25 cellular contexts compared by ENCODE assay signal in the genomic region with DNA sequence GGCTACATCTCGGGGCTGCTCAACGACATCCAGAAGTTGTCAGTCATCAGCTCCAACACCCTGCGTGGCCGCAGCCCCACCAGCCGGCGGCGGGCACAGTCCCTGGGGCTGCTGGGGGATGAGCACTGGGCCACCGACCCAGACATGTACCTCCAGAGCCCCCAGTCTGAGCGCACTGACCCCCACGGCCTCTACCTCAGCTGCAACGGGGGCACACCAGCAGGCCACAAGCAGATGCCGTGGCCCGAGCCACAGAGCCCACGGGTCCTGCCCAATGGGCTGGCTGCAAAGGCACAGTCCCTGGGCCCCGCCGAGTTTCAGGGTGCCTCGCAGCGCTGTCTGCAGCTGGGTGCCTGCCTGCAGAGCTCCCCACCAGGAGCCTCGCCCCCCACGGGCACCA. TPM values are rescaled to one million over a fixed set of nuclear protein-coding genes. Genes with fewer than 3 reads are reported as not detected.
"Had no signal": no experiment of that assay in that cellular context is flagged by ENCODE, and none has a peak within 500 bp of the region (broad histone marks: within the 10 kb centered on the region; RNA-seq: fewer than 3 reads in every experiment).

No MANE protein-coding gene starts in this region.

- H3K27ac ChIP-seq: heart left ventricle, right atrium auricular region, tibial nerve had no signal

- H3K9me3 ChIP-seq: heart left ventricle, mucosa of descending colon, right atrium auricular region, sigmoid colon, testis, tibial nerve had no signal

- H3K36me3 ChIP-seq: heart left ventricle, right atrium auricular region, sigmoid colon, tibial nerve had no signal

- H3K27me3 ChIP-seq: dorsolateral prefrontal cortex, heart left ventricle, right atrium auricular region, sigmoid colon, testis, tibial nerve had no signal

- H3K4me1 ChIP-seq: heart left ventricle, tibial nerve had no signal

- DNase-seq: cortex of kidney; dorsolateral prefrontal cortex; effector CD8-positive, alpha-beta T cell; heart left ventricle; hippocampal formation; kidney glomerular epithelial cell; mucosa of descending colon; naive thymus-derived CD8-positive, alpha-beta T cell; posterior cingulate gyrus; sigmoid colon; stimulated activated CD4-positive, alpha-beta T cell treated with anti-CD3 and anti-CD28 coated beads, Interleukin-2, amount 100 ng/mL, for 24 hours; stimulated activated CD4-positive, alpha-beta T cell treated with anti-CD3 and anti-CD28 coated beads, Interleukin-4, amount 100 ng/mL, for 4 hours; stimulated activated naive CD4-positive, alpha-beta T cell treated with Interleukin-2 at 50 U/mL for 16 hours; testis had no signal

- H3K4me3 ChIP-seq: dorsolateral prefrontal cortex, heart left ventricle, mucosa of descending colon, right atrium auricular region, sigmoid colon, skin epidermis, testis, tibial nerve had no signal

- ATAC-seq: heart left ventricle; naive thymus-derived CD8-positive, alpha-beta T cell had no signal

RNA-seq across cellular contexts. Expression of gene ANKRD63, which starts 17.0 kb away (rescaled TPM):
- total RNA-seq: fibroblast of lung, liver, lung microvascular endothelial cell, mesenteric fat pad, tibial nerve, ureter had no signal
- polyA plus RNA-seq: esophagus, fibroblast of lung, heart left ventricle, liver, sigmoid colon had no signal

RNA-seq across cellular contexts. Expression of gene PAK6, which starts 27.0 kb away (rescaled TPM):
- total RNA-seq: fibroblast of lung; glomerular endothelial cell; lung microvascular endothelial cell; naive thymus-derived CD8-positive, alpha-beta T cell; osteocyte had no signal
